Comparison of ENCODE assay signal across 11 cellular contexts in the genomic region with DNA sequence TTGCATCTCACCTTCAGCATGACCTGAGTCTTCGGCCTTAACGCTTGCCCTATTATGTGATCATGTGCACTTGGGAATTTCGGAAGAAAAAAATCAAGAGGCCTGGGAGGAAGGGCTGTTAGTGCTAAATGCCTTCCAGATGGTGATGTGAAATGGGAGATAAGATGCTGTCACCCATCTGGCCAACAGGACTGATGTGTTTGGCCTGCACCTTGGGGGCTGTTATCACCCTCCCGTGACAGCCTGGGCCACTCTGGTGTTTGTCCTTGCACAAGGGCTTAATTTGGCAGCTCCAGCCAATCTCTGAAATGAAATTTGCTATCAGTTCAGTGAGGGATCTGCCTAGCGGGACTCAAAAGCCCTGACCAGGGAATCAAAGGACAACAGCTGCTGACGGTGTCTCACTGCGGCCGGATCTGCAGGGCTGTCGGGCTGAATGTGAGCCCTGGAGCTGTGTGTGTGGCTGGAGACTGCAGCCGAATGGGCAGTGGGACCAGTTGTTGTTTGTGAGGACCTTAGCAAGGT.
A peak's percentile ranks its signal among the peaks of the same experiment; 100 is the strongest.
DNase-seq lines count a peak whose midpoint lies in the region; ATAC-seq and TF ChIP-seq lines count a peak whose summit lies in the region.
"Had no signal": no experiment of that assay in that cellular context is flagged by ENCODE, and none has a peak within 500 bp of the region (broad histone marks: within the 10 kb centered on the region; RNA-seq: fewer than 3 reads in every experiment).

No MANE protein-coding gene starts in this region.

- 44% methylated on average over 10 of the region's 10 CpGs for WGBS in esophagus muscularis mucosa
- 78 to 85% methylated on average over 10 of the region's 10 CpGs for WGBS in mesodermal cell (ENCODE audit: insufficient coverage in 2 of 2), 2 experiments

- CTCF ChIA-PET in PC-3 (lab: Charles Lee) = no interaction called here

- DNase-seq in PC-3 (no peak), esophagus muscularis mucosa (ENCODE audit: extremely low spot score) (no peak), tibial artery (no peak), colonic mucosa (no peak)
- DNase-seq in activated T-cell treated with anti-CD3 and anti-CD28 coated beads, Interleukin-2, amount 50 U/mL, for 48 hours = no peak
- no peak for DNase-seq in NK-92 treated with Interleukin-12 subunit alpha and Interleukin-12 subunit beta, amount 100 ng/mL, for 24 hours (lab: John Stamatoyannopoulos, UW)
- no peak for DNase-seq in stimulated activated CD4-positive, alpha-beta T cell treated with anti-CD3 and anti-CD28 coated beads, Interleukin-4, amount 100 ng/mL, for 4 hours
- DNase-seq: H7, NCI-H187 treated with DMSO at 0.1 percent for 48 hours had no signal

- TF ChIP-seq POLR2A in esophagus muscularis mucosa (IDR thresholded peaks at IDR 0.05; ENCODE audit: low read depth) = no peak

- H3K4me1 ChIP-seq in PC-3 (ENCODE audit: insufficient read depth, low read length) = peaks cover 46% of the 10 kb centered on the region
- peaks cover 64 to 75% (median 72%) of the 10 kb centered on the region in 4 donors for H3K4me1 ChIP-seq in esophagus muscularis mucosa
- peaks cover 18% of the 10 kb centered on the region for H3K4me1 ChIP-seq in mesodermal cell (ENCODE audit: control insufficient read depth, insufficient read depth, low read length, poor library complexity, severe bottlenecking)
- H3K4me1 ChIP-seq in tibial artery = peaks cover 0 to 51% (median 49%) of the 10 kb centered on the region in 4 donors
- H3K4me1 ChIP-seq in colonic mucosa = no peaks in the 10 kb centered on the region

- H3K36me3 ChIP-seq in PC-3 (ENCODE audit: low read depth, low read length) (peaks cover 9% of the 10 kb centered on the region), esophagus muscularis mucosa (peaks cover 0 to 36% (median 13%) of the 10 kb centered on the region in 4 donors), mesodermal cell (ENCODE audit: control insufficient read depth, insufficient read depth, low read length) (peaks cover 35% of the 10 kb centered on the region), tibial artery (peaks cover 0 to 26% (median 18%) of the 10 kb centered on the region in 3 donors), colonic mucosa (no peaks in the 10 kb centered on the region)
- H3K36me3 ChIP-seq: adrenal gland had no signal

- POLR2A ChIA-PET in PC-3 (lab: Charles Lee; ENCODE audit: unreplicated experiment) = no interaction called here

- H3K4me3 ChIP-seq in PC-3 (ENCODE audit: low read length) = no peak overlapping the region
- H3K4me3 ChIP-seq in esophagus muscularis mucosa = no peak overlapping the region
- H3K4me3 ChIP-seq in mesodermal cell (ENCODE audit: extremely low read depth, insufficient read depth, low read length, poor library complexity, severe bottlenecking) = no peak overlapping the region
- no peak overlapping the region for H3K4me3 ChIP-seq in tibial artery
- H3K4me3 ChIP-seq in colonic mucosa = no peak overlapping the region
- H3K4me3 ChIP-seq: adrenal gland had no signal

- peak overlapping the region; percentile 99 for H3K27ac ChIP-seq in PC-3 (ENCODE audit: low read length)
- peak overlapping the region; percentile 80 to 88 (median 86) for H3K27ac ChIP-seq in esophagus muscularis mucosa (replicated peaks in 1 of 4)
- peak overlapping the region; percentile 37 for H3K27ac ChIP-seq in mesodermal cell (ENCODE audit: low read depth, low read length, severe bottlenecking)
- H3K27ac ChIP-seq in tibial artery = peak overlapping the region; percentile 81 to 88
- H3K27ac ChIP-seq in colonic mucosa = no peak overlapping the region

- H3K9me2 ChIP-seq in PC-3 (replicated peaks; ENCODE audit: low read length) = no peaks in the 10 kb centered on the region

- no peaks in the 10 kb centered on the region for H4K20me1 ChIP-seq in PC-3 (ENCODE audit: low read length)

- H3K9me3 ChIP-seq in PC-3 (ENCODE audit: low read length) (no peaks in the 10 kb centered on the region), esophagus muscularis mucosa (no peaks in the 10 kb centered on the region), mesodermal cell (ENCODE audit: control insufficient read depth, low read length) (peaks cover 5% of the 10 kb centered on the region), tibial artery (no peaks in the 10 kb centered on the region), colonic mucosa (no peaks in the 10 kb centered on the region)
- H3K9me3 ChIP-seq: adrenal gland had no signal

- BruUV-seq in PC-3 (replicated peaks; lab: Mats Ljungman, UMichigan) = no TSS peak

- H3K27me3 ChIP-seq in PC-3 (ENCODE audit: low read length) (no peaks in the 10 kb centered on the region), esophagus muscularis mucosa (no peaks in the 10 kb centered on the region), tibial artery (no peaks in the 10 kb centered on the region), colonic mucosa (no peaks in the 10 kb centered on the region)
- H3K27me3 ChIP-seq: adrenal gland had no signal

- peaks cover 67% of the 10 kb centered on the region for H3K79me2 ChIP-seq in PC-3 (ENCODE audit: low read length)

- intact Hi-C loops in PC-3 (cut with micrococcal nuclease) = loop anchor here (2.0 to 5.0 kb wide), 3 partner anchors 27 to 98 kb away; no protein-coding TSS in a partner anchor
- intact Hi-C loops in esophagus muscularis mucosa (cut with DNase I) = loop anchor here (5.0 kb wide), 1 partner anchor 68 kb away; no protein-coding TSS in a partner anchor
- intact Hi-C loops in tibial artery (cut with DNase I; ENCODE audit: low total_unique reads) = loop anchor here (10.0 kb wide), 1 partner anchor 235 kb away; the partner anchor contains the start of gene PLEKHA1
- intact Hi-C loops in colonic mucosa (cut with DNase I) = no loop called here

- H3F3A ChIP-seq in PC-3 (ENCODE audit: low read length, unreplicated experiment) = peaks cover 4% of the 10 kb centered on the region

- no peak for TF ChIP-seq EP300 in esophagus muscularis mucosa (IDR thresholded peaks at IDR 0.05)

- H3K9ac ChIP-seq in PC-3 (ENCODE audit: low read length) (peak overlapping the region; percentile 96), colonic mucosa (ENCODE audit: low read depth in 2 of 2, low read length in 2 of 2) (no peak overlapping the region)

- peak overlapping the region; percentile 75 for H3K4me2 ChIP-seq in PC-3 (ENCODE audit: low read length)

- no peak overlapping the region for H2AFZ ChIP-seq in PC-3 (ENCODE audit: low read length)

- ATAC-seq in PC-3 = no peak

- TF ChIP-seq CTCF in PC-3 (conservative IDR thresholded peaks at IDR 0.05; ENCODE audit: low read depth, low read length) (no peak), esophagus muscularis mucosa (IDR thresholded peaks at IDR 0.05) (no peak), tibial artery (IDR thresholded peaks at IDR 0.05) (no peak), colonic mucosa (IDR thresholded peaks at IDR 0.05) (no peak)
